ENCODE assay signal across 17 cellular contexts in genomic region chr13:102333320-102334181, GRCh38.
A peak's percentile ranks its signal among the peaks of the same experiment; 100 is the strongest.
DNase-seq lines count a peak whose midpoint lies in the region.
"Had no signal": no experiment of that assay in that cellular context is flagged by ENCODE, and none has a peak within 500 bp of the region (broad histone marks: within the 10 kb centered on the region; RNA-seq: fewer than 3 reads in every experiment).

No MANE protein-coding gene starts in this region.

- no peaks in the 10 kb centered on the region for H3K36me3 ChIP-seq in MG63
- H3K36me3 ChIP-seq: upper lobe of right lung had no signal

- no peaks in the 10 kb centered on the region for H3K9me3 ChIP-seq in MG63
- H3K9me3 ChIP-seq: A549, upper lobe of right lung had no signal

- DNase-seq in NCI-H1436 (lab: John Stamatoyannopoulos, UW) (peak; percentile 35), NCI-H1436 treated with DMSO at 0.1 percent for 48 hours (lab: John Stamatoyannopoulos, UW) (no peak), NCI-H2107 (lab: John Stamatoyannopoulos, UW) (peak; percentile 73), SHP77 treated with DMSO at 0.1 percent for 48 hours (lab: John Stamatoyannopoulos, UW) (peak; percentile 97), skeletal muscle cell (ENCODE audit: low read depth) (peak; percentile 6), DMS114 treated with DMSO at 0.1 percent for 48 hours (lab: John Stamatoyannopoulos, UW; ENCODE audit: unreplicated experiment) (no peak), MG63 (no peak)
- DNase-seq in activated CD8-positive, alpha-beta memory T cell treated with anti-CD3 and anti-CD28 coated beads for 24 hours, result no peak
- DNase-seq: activated naive CD8-positive, alpha-beta T cell treated with anti-CD3 and anti-CD28 coated beads for 36 hours; activated T-cell treated with anti-CD3 and anti-CD28 coated beads, Interleukin-2, amount 50 U/mL, for 48 hours; hippocampal formation; KG1; NCI-H226; nephron progenitor cell; stimulated activated naive CD8-positive, alpha-beta T cell treated with anti-CD3 and anti-CD28 coated beads, Interleukin-15, Interleukin-2, amounts not matched to agents 100 U/mL and 50 U/mL, for 24 hours; upper lobe of right lung had no signal

- no peak overlapping the region for H3K4me3 ChIP-seq in skeletal muscle cell (ENCODE audit: low read depth, low read length)
- no peak overlapping the region for H3K4me3 ChIP-seq in MG63
- H3K4me3 ChIP-seq: A549, upper lobe of right lung had no signal

- 0 out of 2 replicates have a peak, but pooled peaks cover 2% of the 10 kb centered on the region for H3K27me3 ChIP-seq in MG63
- H3K27me3 ChIP-seq: upper lobe of right lung had no signal

Comparison
In these comparisons a context has a peak if more than half of its experiments do, and no peak if none do; other contexts are left out.
1. DNase-seq: peak in NCI-H1436 (single experiment), NCI-H2107 (single experiment), SHP77 treated with DMSO at 0.1 percent for 48 hours (single experiment) and skeletal muscle cell (single experiment); none in NCI-H1436 treated with DMSO at 0.1 percent for 48 hours (single experiment), DMS114 treated with DMSO at 0.1 percent for 48 hours (single experiment), MG63 (single experiment) and activated CD8-positive, alpha-beta memory T cell treated with anti-CD3 and anti-CD28 coated beads for 24 hours (single experiment).